23 cellular contexts compared by ENCODE assay signal in genomic region chr12:23096321-23096720, GRCh38.
"Had no signal": no experiment of that assay in that cellular context is flagged by ENCODE, and none has a peak within 500 bp of the region (broad histone marks: within the 10 kb centered on the region; RNA-seq: fewer than 3 reads in every experiment).

No MANE protein-coding gene starts in this region.

- H3K4me1 ChIP-seq: SJCRH30 had no signal

- H3K27me3 ChIP-seq: MG63, SJCRH30 had no signal

- H3K27ac ChIP-seq: SJCRH30 had no signal

- DNase-seq: IMR-90, Karpas-422, KG1, MG63, NCI-H1092 treated with DMSO at 0.1 percent for 48 hours, NCI-H1436, NCI-H187, NCI-H2029, NCI-H2081 treated with DMSO at 0.1 percent for 48 hours, NCI-H2171, NCI-H226, NCI-H446, NCI-H510A, NCI-H524 treated with DMSO at 0.1 percent for 48 hours, NCI-H69, NCI-H774, RPMI8226, SHP77 treated with DMSO at 0.1 percent for 48 hours, SJCRH30 had no signal

- ATAC-seq: HepG2, Right ventricle myocardium inferior, SK-N-SH treated with all-trans-retinoic acid at 6 μM for 48 hours had no signal

- H3K4me3 ChIP-seq: MG63, SJCRH30 had no signal

- H3K9me3 ChIP-seq: SJCRH30 had no signal

- H3K36me3 ChIP-seq: MG63, SJCRH30 had no signal

- FAIRE-seq: HepG2, RCC 7860 had no signal
